Comparison of ENCODE assay signal across 8 cellular contexts in genomic region chr16:3879887-3880564, GRCh38. TPM values are rescaled to one million over a fixed set of nuclear protein-coding genes. Genes with fewer than 3 reads are reported as not detected.
DNase-seq lines count a peak whose midpoint lies in the region; ATAC-seq and TF ChIP-seq lines count a peak whose summit lies in the region.

No MANE protein-coding gene starts in this region.

- peak; percentile 50 for ATAC-seq in GM21723 (IDR thresholded peaks at IDR 0.05; ENCODE audit: unreplicated experiment)
- ATAC-seq in left lung = peak; percentile 77

- H3K4me1 ChIP-seq in Loucy (ENCODE audit: insufficient read depth, low read length, poor library complexity, severe bottlenecking) (peaks cover 30% of the 10 kb centered on the region), left lung (peaks cover 28 to 44% of the 10 kb centered on the region in 2 donors)

- no peak for TF ChIP-seq CTCF in Loucy (conservative IDR thresholded peaks at IDR 0.05; ENCODE audit: low read length)
- TF ChIP-seq CTCF in choroid plexus epithelial cell (conservative IDR thresholded peaks at IDR 0.05; ENCODE audit: low read depth, low read length) = peak; percentile 16
- no peak for TF ChIP-seq CTCF in left lung (IDR thresholded peaks at IDR 0.05)

- H3K9me3 ChIP-seq in Loucy (ENCODE audit: insufficient read depth, low read depth, low read length) (no peaks in the 10 kb centered on the region), left lung (no peaks in the 10 kb centered on the region)

- peak overlapping the region; percentile 90 for H3K4me2 ChIP-seq in Loucy (ENCODE audit: low read depth, low read length, poor library complexity, severe bottlenecking)

- H3K9me2 ChIP-seq in Loucy (replicated peaks; ENCODE audit: low read depth, low read length) = no peaks in the 10 kb centered on the region

- no peaks in the 10 kb centered on the region for H3K27me3 ChIP-seq in Loucy (ENCODE audit: insufficient read depth, low read length, poor library complexity, severe bottlenecking)
- H3K27me3 ChIP-seq in left lung = peaks cover 0 to 4% of the 10 kb centered on the region in 2 donors

- peaks cover 40% of the 10 kb centered on the region for H4K20me1 ChIP-seq in Loucy (ENCODE audit: insufficient read depth, low read length, poor library complexity, severe bottlenecking)

- H3K79me2 ChIP-seq in Loucy (ENCODE audit: insufficient read depth, low read length) = peaks cover 48% of the 10 kb centered on the region

- H3K9ac ChIP-seq in Loucy (ENCODE audit: low read depth, low read length, poor library complexity, severe bottlenecking) = peak overlapping the region; percentile 66

- peak; percentile 63 for DNase-seq in EL
- DNase-seq in activated CD4-positive, CD25-positive, alpha-beta regulatory T cell treated with anti-CD3 and anti-CD28 coated beads, Interleukin-2, amount 50 U/mL, for 72 hours = peak; percentile 78
- peak; percentile 64 for DNase-seq in choroid plexus epithelial cell (ENCODE audit: low read depth)
- peak; percentile 81 to 94 for DNase-seq in left lung
- peak; percentile 70 for DNase-seq in stimulated activated CD4-positive, alpha-beta T cell treated with anti-CD3 and anti-CD28 coated beads, Interleukin-4, amount 100 ng/mL, for 24 hours
- DNase-seq in DMS79 treated with DMSO at 0.1 percent for 48 hours (lab: John Stamatoyannopoulos, UW) = no peak

- H3K27ac ChIP-seq in left lung = peak overlapping the region; percentile 70 to 80

- intact Hi-C loops in left lung (cut with DNase I) = loop anchor here in 1 of 2 donors (10.0 kb wide), 2 partner anchors 85 to 185 kb away; no protein-coding TSS in a partner anchor

- H3K36me3 ChIP-seq in Loucy (ENCODE audit: insufficient read depth, low read length) (no peaks in the 10 kb centered on the region), left lung (no peaks in the 10 kb centered on the region)

- no peak overlapping the region for H2AFZ ChIP-seq in Loucy (ENCODE audit: low read length)

- H3F3A ChIP-seq in Loucy (ENCODE audit: low read depth) = no peaks in the 10 kb centered on the region

- H3K4me3 ChIP-seq in Loucy (ENCODE audit: low read length, poor library complexity, severe bottlenecking) = peak overlapping the region; percentile 89
- peak overlapping the region; percentile 89 for H3K4me3 ChIP-seq in choroid plexus epithelial cell (ENCODE audit: low read depth, low read length)
- H3K4me3 ChIP-seq in left lung = peak overlapping the region; percentile 86 to 90

RNA-seq across cellular contexts. Expression of gene CREBBP, which starts 0.5 kb away (rescaled TPM):
- total RNA-seq in left lung = 10 to 100 TPM; 48.3 to 63.7 TPM
